Comparison of ENCODE assay signal across 16 cellular contexts in the genomic region with DNA sequence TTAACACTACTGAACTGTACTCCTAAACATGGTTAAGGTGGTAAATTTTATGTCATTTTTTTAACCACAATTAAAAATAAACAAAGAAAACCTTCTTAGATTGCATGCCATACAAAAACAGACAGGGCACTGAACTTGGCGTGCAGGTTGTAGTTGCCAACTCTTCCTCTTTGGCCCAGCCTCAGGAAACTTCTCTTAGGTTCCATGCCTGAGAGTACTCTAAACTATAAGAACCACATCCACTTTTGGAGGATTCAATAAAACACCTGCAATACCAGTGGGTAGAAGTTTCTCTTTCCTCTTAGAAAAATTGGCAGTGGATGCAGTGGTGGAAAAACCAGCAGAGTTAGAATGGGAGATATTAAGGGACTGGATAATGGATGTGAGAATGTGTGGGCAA.
"Had no signal": no experiment of that assay in that cellular context is flagged by ENCODE, and none has a peak within 500 bp of the region (broad histone marks: within the 10 kb centered on the region; RNA-seq: fewer than 3 reads in every experiment).

No MANE protein-coding gene starts in this region.

- H3K27me3 Mint-ChIP-seq: activated B cell treated with CpG ODN at 0.5 μM for 24 hours; activated CD4-positive, alpha-beta memory T cell treated with anti-CD3 and anti-CD28 coated beads for 36 hours; activated naive CD8-positive, alpha-beta T cell treated with anti-CD3 and anti-CD28 coated beads for 36 hours; stimulated activated naive CD8-positive, alpha-beta T cell treated with anti-CD3 and anti-CD28 coated beads, Interleukin-15, Interleukin-2, amounts not matched to agents 100 ng/mL and 50 ng/mL, for 24 hours had no signal

- H3K4me3 ChIP-seq: body of pancreas, colonic mucosa, esophagus muscularis mucosa, neural progenitor cell, prostate gland, right atrium auricular region, transverse colon had no signal

- H3K27ac Mint-ChIP-seq: activated B cell treated with CpG ODN at 0.5 μM for 24 hours; activated CD4-positive, alpha-beta memory T cell treated with anti-CD3 and anti-CD28 coated beads for 36 hours; activated naive CD8-positive, alpha-beta T cell treated with anti-CD3 and anti-CD28 coated beads for 36 hours; neural progenitor cell; stimulated activated naive CD8-positive, alpha-beta T cell treated with anti-CD3 and anti-CD28 coated beads, Interleukin-15, Interleukin-2, amounts not matched to agents 100 ng/mL and 50 ng/mL, for 24 hours had no signal

- H2AFZ ChIP-seq: neural progenitor cell had no signal

- ATAC-seq: body of pancreas had no signal

- H3K9ac ChIP-seq: neural progenitor cell had no signal

- H3K27ac ChIP-seq: body of pancreas, colonic mucosa, esophagus muscularis mucosa, neural progenitor cell, prostate gland, right atrium auricular region, transverse colon had no signal

- H3K4me3 Mint-ChIP-seq: activated B cell treated with CpG ODN at 0.5 μM for 24 hours; activated CD4-positive, alpha-beta memory T cell treated with anti-CD3 and anti-CD28 coated beads for 36 hours; activated naive CD8-positive, alpha-beta T cell treated with anti-CD3 and anti-CD28 coated beads for 36 hours; neural progenitor cell; stimulated activated naive CD8-positive, alpha-beta T cell treated with anti-CD3 and anti-CD28 coated beads, Interleukin-15, Interleukin-2, amounts not matched to agents 100 ng/mL and 50 ng/mL, for 24 hours had no signal

- H3K4me2 ChIP-seq: neural progenitor cell had no signal

- H3K36me3 ChIP-seq: colonic mucosa, esophagus muscularis mucosa, neural progenitor cell, prostate gland, right atrium auricular region, transverse colon had no signal

- H3K36me3 Mint-ChIP-seq: activated CD4-positive, alpha-beta memory T cell treated with anti-CD3 and anti-CD28 coated beads for 36 hours; activated naive CD8-positive, alpha-beta T cell treated with anti-CD3 and anti-CD28 coated beads for 36 hours; neural progenitor cell had no signal

- H3K4me1 ChIP-seq: body of pancreas, colonic mucosa, esophagus muscularis mucosa, prostate gland, right atrium auricular region, transverse colon had no signal

- H3K27me3 ChIP-seq: body of pancreas, colonic mucosa, esophagus muscularis mucosa, neural progenitor cell, right atrium auricular region, transverse colon had no signal

- H3K4me1 Mint-ChIP-seq: activated B cell treated with CpG ODN at 0.5 μM for 24 hours; activated naive CD8-positive, alpha-beta T cell treated with anti-CD3 and anti-CD28 coated beads for 36 hours had no signal

- H3K9me3 ChIP-seq: body of pancreas, colonic mucosa, esophagus muscularis mucosa, prostate gland, right atrium auricular region, transverse colon had no signal

- H3K9me3 Mint-ChIP-seq: activated B cell treated with CpG ODN at 0.5 μM for 24 hours; activated CD4-positive, alpha-beta memory T cell treated with anti-CD3 and anti-CD28 coated beads for 36 hours; activated naive CD8-positive, alpha-beta T cell treated with anti-CD3 and anti-CD28 coated beads for 36 hours; neural progenitor cell; stimulated activated naive CD8-positive, alpha-beta T cell treated with anti-CD3 and anti-CD28 coated beads, Interleukin-15, Interleukin-2, amounts not matched to agents 100 ng/mL and 50 ng/mL, for 24 hours had no signal

- DNase-seq: activated B cell treated with CpG ODN at 0.5 μM for 24 hours; activated CD4-positive, alpha-beta memory T cell treated with anti-CD3 and anti-CD28 coated beads for 36 hours; activated CD4-positive, alpha-beta T cell treated with anti-CD3 and anti-CD28 coated beads for 4 hours; activated naive CD8-positive, alpha-beta T cell treated with anti-CD3 and anti-CD28 coated beads for 36 hours; activated T-cell treated with anti-CD3 and anti-CD28 coated beads for 4 hours; amniotic stem cell; body of pancreas; caudate nucleus; colonic mucosa; stimulated activated CD4-positive, alpha-beta T cell treated with anti-CD3 and anti-CD28 coated beads, Interleukin-2, amount 100 ng/mL, for 24 hours; transverse colon had no signal
